In the genomic region with DNA sequence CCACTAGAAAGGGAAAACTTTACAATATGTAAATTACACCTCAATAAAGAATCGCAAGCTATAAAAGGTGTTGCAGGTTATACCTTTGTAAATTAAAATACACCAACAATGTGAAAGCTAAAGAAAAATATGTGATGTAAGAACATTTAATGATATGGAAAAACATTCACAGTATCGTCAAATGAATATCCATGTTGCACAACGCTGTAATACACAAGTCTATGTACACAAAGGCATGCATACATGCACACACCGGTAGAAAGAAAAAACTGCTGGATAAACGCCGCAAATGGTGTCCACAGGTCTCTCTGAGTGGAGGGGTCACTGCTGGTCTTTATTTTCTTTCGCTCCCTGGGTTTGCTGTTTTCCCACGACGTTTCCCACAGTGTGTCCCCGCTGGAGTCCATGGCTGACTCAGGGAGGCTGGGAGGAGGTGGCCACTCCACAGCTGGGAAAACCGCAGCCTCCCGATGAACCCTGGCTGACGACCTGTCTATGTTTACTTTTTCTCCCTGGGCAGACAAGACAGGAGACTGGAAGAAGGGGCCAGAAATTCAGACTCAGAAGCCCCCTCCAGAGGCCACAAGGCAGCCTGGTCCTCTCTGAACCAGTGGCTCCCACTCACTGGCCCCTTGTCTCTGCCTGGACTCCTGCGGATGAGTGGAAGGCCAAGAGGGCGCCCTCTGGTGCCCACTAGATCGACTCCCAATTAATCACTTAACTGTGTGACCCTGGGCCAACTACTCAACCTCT, we compare ENCODE assay signal across 9 cellular contexts. TPM values are rescaled to one million over a fixed set of nuclear protein-coding genes. Genes with fewer than 3 reads are reported as not detected.
A peak's percentile ranks its signal among the peaks of the same experiment; 100 is the strongest.
DNase-seq lines count a peak whose midpoint lies in the region; ATAC-seq and TF ChIP-seq lines count a peak whose summit lies in the region.
"Had no signal": no experiment of that assay in that cellular context is flagged by ENCODE, and none has a peak within 500 bp of the region (broad histone marks: within the 10 kb centered on the region; RNA-seq: fewer than 3 reads in every experiment).

No MANE protein-coding gene starts in this region.

- peaks cover 0 to 8% (median 0%) of the 10 kb centered on the region in 7 donors for H3K4me1 Mint-ChIP-seq in naive thymus-derived CD4-positive, alpha-beta T cell

- no peaks in the 10 kb centered on the region for H3K9me2 ChIP-seq in MM.1S (replicated peaks; ENCODE audit: insufficient read depth, low read length)

- no peak overlapping the region for H3K9ac ChIP-seq in MM.1S (ENCODE audit: low read length)

- H3K4me1 ChIP-seq in MM.1S (ENCODE audit: low read length) (peaks cover 12% of the 10 kb centered on the region), mesodermal cell (ENCODE audit: control insufficient read depth, insufficient read depth, low read length, poor library complexity, severe bottlenecking) (peaks cover 4% of the 10 kb centered on the region)
- H3K4me1 ChIP-seq in naive thymus-derived CD4-positive, alpha-beta T cell (ENCODE audit: control insufficient read depth in 2 of 2, insufficient read depth in 2 of 2, low read length in 2 of 2): no peaks in the 10 kb centered on the region

- H3K4me3 Mint-ChIP-seq in naive thymus-derived CD4-positive, alpha-beta T cell: no peak overlapping the region

- peak; percentile 25; the same call in 1 of the 2 replicates for TF ChIP-seq CTCF in MM.1S (IDR thresholded peaks at IDR 0.05; ENCODE audit: low read length)

- CTCF ChIA-PET in naive thymus-derived CD4-positive, alpha-beta T cell (lab: Charles Lee): no interaction called here

- peaks cover 62% of the 10 kb centered on the region for H3K27me3 ChIP-seq in MM.1S (replicated peaks; ENCODE audit: insufficient read depth, low read length)
- no peaks in the 10 kb centered on the region for H3K27me3 ChIP-seq in naive thymus-derived CD4-positive, alpha-beta T cell (ENCODE audit: control insufficient read depth in 2 of 2, insufficient read depth in 2 of 2, low read length in 2 of 2)

- H3K79me2 ChIP-seq in MM.1S (ENCODE audit: low read length): no peaks in the 10 kb centered on the region

- intact Hi-C loops in naive thymus-derived CD4-positive, alpha-beta T cell (cut with micrococcal nuclease): no loop called here

- H3K27me3 Mint-ChIP-seq in naive thymus-derived CD4-positive, alpha-beta T cell: peaks cover 13 to 52% (median 34%) of the 10 kb centered on the region in 5 donors

- POLR2A ChIA-PET in naive thymus-derived CD4-positive, alpha-beta T cell (lab: Charles Lee): no interaction called here

- ATAC-seq in naive thymus-derived CD4-positive, alpha-beta T cell: no peak

- no peak overlapping the region for H3K4me3 ChIP-seq in MM.1S (ENCODE audit: low read length)
- H3K4me3 ChIP-seq in mesodermal cell (ENCODE audit: extremely low read depth, insufficient read depth, low read length, poor library complexity, severe bottlenecking): no peak overlapping the region
- no peak overlapping the region for H3K4me3 ChIP-seq in naive thymus-derived CD4-positive, alpha-beta T cell (ENCODE audit: low read length)

- no peaks in the 10 kb centered on the region for H3K9me3 ChIP-seq in MM.1S (replicated peaks; ENCODE audit: insufficient read depth, low read length)
- no peaks in the 10 kb centered on the region for H3K9me3 ChIP-seq in mesodermal cell (ENCODE audit: control insufficient read depth, low read length)
- H3K9me3 ChIP-seq in naive thymus-derived CD4-positive, alpha-beta T cell (ENCODE audit: control insufficient read depth in 2 of 3, low read length in 3 of 3): no peaks in the 10 kb centered on the region

- H2AFZ ChIP-seq in MM.1S (ENCODE audit: low read length): no peak overlapping the region

- H3K4me2 ChIP-seq in MM.1S (ENCODE audit: low read depth, low read length): no peak overlapping the region

- 50 to 56% methylated on average over 10 to 12 of the region's 16 CpGs for WGBS in mesodermal cell (ENCODE audit: insufficient coverage in 2 of 2), 2 experiments

- H3K36me3 ChIP-seq in MM.1S (replicated peaks; ENCODE audit: insufficient read depth, low read length): no peaks in the 10 kb centered on the region
- no peaks in the 10 kb centered on the region for H3K36me3 ChIP-seq in mesodermal cell (ENCODE audit: control insufficient read depth, insufficient read depth, low read length)
- no peaks in the 10 kb centered on the region for H3K36me3 ChIP-seq in naive thymus-derived CD4-positive, alpha-beta T cell (ENCODE audit: control insufficient read depth in 2 of 3, insufficient read depth in 3 of 3, low read length in 3 of 3)

- in situ Hi-C loops in KBM-7 (cut with MboI; ENCODE audit: low pct_unique_long_range_greater_than_20kb, low sequenced_read_pairs): no loop called here

- peak; percentile 5 for DNase-seq in DMS53 treated with DMSO at 0.1 percent for 48 hours (lab: John Stamatoyannopoulos, UW; ENCODE audit: unreplicated experiment)
- no peak for DNase-seq in MM.1S
- peak; percentile 22 for DNase-seq in dedifferentiated amniotic fluid mesenchymal stem cell (ENCODE audit: extremely low spot score)
- DNase-seq in activated gamma-delta T cell (lab: John Stamatoyannopoulos, UW): no peak
- no peak for DNase-seq in KBM-7
- DNase-seq in NCI-H2081 treated with DMSO at 0.1 percent for 48 hours (lab: John Stamatoyannopoulos, UW): no peak
- no peak for DNase-seq in naive thymus-derived CD4-positive, alpha-beta T cell

- no peaks in the 10 kb centered on the region for H4K20me1 ChIP-seq in MM.1S (ENCODE audit: insufficient read depth, low read length)

- H3F3A ChIP-seq in MM.1S (ENCODE audit: insufficient read depth, low read length): 0 out of 2 replicates have a peak, but pooled peaks cover 5% of the 10 kb centered on the region

- no peaks in the 10 kb centered on the region for H3K36me3 Mint-ChIP-seq in naive thymus-derived CD4-positive, alpha-beta T cell

- no peak overlapping the region for H3K27ac Mint-ChIP-seq in naive thymus-derived CD4-positive, alpha-beta T cell

- peaks cover 0 to 2% (median 0%) of the 10 kb centered on the region in 11 donors for H3K9me3 Mint-ChIP-seq in naive thymus-derived CD4-positive, alpha-beta T cell

- no peak overlapping the region for H3K27ac ChIP-seq in MM.1S (ENCODE audit: low read length)
- peak overlapping the region; percentile 11 for H3K27ac ChIP-seq in mesodermal cell (ENCODE audit: low read depth, low read length, severe bottlenecking)
- no peak overlapping the region for H3K27ac ChIP-seq in naive thymus-derived CD4-positive, alpha-beta T cell (ENCODE audit: low read depth, low read length)

RNA-seq across cellular contexts. Expression of a gene that starts 13.0 kb away (rescaled TPM):
- 0.15 TPM for polyA plus RNA-seq in mesodermal cell (2013, experiment 1 of 2)
- not detected for polyA plus RNA-seq in mesodermal cell (2013, experiment 2 of 2)
- total RNA-seq in naive thymus-derived CD4-positive, alpha-beta T cell: 1 to 10 TPM in 1 of 5 experiments, under 1 TPM in 1, not detected in 3; 0.29 to 2.4 TPM
- polyA plus RNA-seq in naive thymus-derived CD4-positive, alpha-beta T cell: not detected
- total RNA-seq: dermis microvascular lymphatic vessel endothelial cell had no signal

RNA-seq across cellular contexts. Expression of a gene that starts 30.5 kb away (rescaled TPM):
- polyA plus RNA-seq in mesodermal cell (2013, experiment 1 of 2): 4.0 TPM
- polyA plus RNA-seq in mesodermal cell (2013, experiment 2 of 2): 2.0 TPM
- total RNA-seq in naive thymus-derived CD4-positive, alpha-beta T cell: not detected
- not detected for polyA plus RNA-seq in naive thymus-derived CD4-positive, alpha-beta T cell
- total RNA-seq: dermis microvascular lymphatic vessel endothelial cell had no signal

RNA-seq across cellular contexts. Expression of a gene that starts 55.3 kb away (rescaled TPM):
- polyA plus RNA-seq in mesodermal cell (2013, experiment 1 of 2): not detected
- polyA plus RNA-seq in mesodermal cell (2013, experiment 2 of 2): not detected
- total RNA-seq in naive thymus-derived CD4-positive, alpha-beta T cell: not detected
- not detected for polyA plus RNA-seq in naive thymus-derived CD4-positive, alpha-beta T cell

Comparison
In these comparisons a context has a peak if more than half of its experiments do, and no peak if none do; other contexts are left out.
1. DNase-seq: peak in DMS53 treated with DMSO at 0.1 percent for 48 hours (single experiment) and dedifferentiated amniotic fluid mesenchymal stem cell (single experiment); none in MM.1S (single experiment), activated gamma-delta T cell (single experiment), KBM-7 (single experiment), NCI-H2081 treated with DMSO at 0.1 percent for 48 hours (single experiment) and naive thymus-derived CD4-positive, alpha-beta T cell (0 of 9).